Comparison of ENCODE assay signal across 18 cellular contexts in genomic region chr13:47135800-47136658, GRCh38.
"Had no signal": no experiment of that assay in that cellular context is flagged by ENCODE, and none has a peak within 500 bp of the region (broad histone marks: within the 10 kb centered on the region; RNA-seq: fewer than 3 reads in every experiment).

No MANE protein-coding gene starts in this region.

- ATAC-seq: activated CD4-positive, CD25-positive, alpha-beta regulatory T cell treated with anti-CD3 and anti-CD28 coated beads, Interleukin-2, amount 50 U/mL, for 24 hours; activated naive CD8-positive, alpha-beta T cell treated with anti-CD3 and anti-CD28 coated beads, Interleukin-2, amount 50 U/mL, for 24 hours; activated T-cell treated with anti-CD3 and anti-CD28 coated beads, Interleukin-2, amount 50 U/mL, for 4 hours; effector memory CD8-positive, alpha-beta T cell; left lung; stimulated activated memory B cell treated with anti-CD40 and anti-IgM and Interleukin-4, amounts not matched to agents 10 μg/mL and 1 μg/mL and 100 μg/mL, for 72 hours had no signal

- H3K36me3 ChIP-seq: left lung, neural progenitor cell, sigmoid colon, upper lobe of left lung had no signal

- H3K27ac ChIP-seq: left lung, neural progenitor cell, sigmoid colon, testis, upper lobe of left lung had no signal

- H3K4me3 ChIP-seq: left lung, neural progenitor cell, sigmoid colon, testis, upper lobe of left lung had no signal

- H3K27me3 ChIP-seq: left lung, neural progenitor cell, sigmoid colon, testis, upper lobe of left lung had no signal

- H3K9me3 ChIP-seq: left lung, sigmoid colon, testis, upper lobe of left lung had no signal

- DNase-seq: activated CD4-positive, alpha-beta T cell treated with anti-CD3 and anti-CD28 coated beads, Interleukin-2, amount 50 U/mL, for 1 hour; activated CD8-positive, alpha-beta memory T cell treated with anti-CD3 and anti-CD28 coated beads, Interleukin-2, amount 50 U/mL, for 4 hours; activated naive CD4-positive, alpha-beta T cell treated with anti-CD3 and anti-CD28 coated beads for 36 hours; activated naive CD8-positive, alpha-beta T cell treated with anti-CD3 and anti-CD28 coated beads, Interleukin-2, amount 50 U/mL, for 24 hours; activated T-cell treated with anti-CD3 and anti-CD28 coated beads, Interleukin-2, amount 50 U/mL, for 4 hours; anterior cingulate cortex; dermis blood vessel endothelial cell; effector memory CD8-positive, alpha-beta T cell; foreskin fibroblast; hippocampal formation; left lung; sigmoid colon; stimulated activated CD4-positive, alpha-beta T cell treated with anti-CD3 and anti-CD28 coated beads, Interleukin-4, amount 100 ng/mL, for 24 hours; testis; upper lobe of left lung had no signal

- H3K4me1 ChIP-seq: left lung, sigmoid colon, testis, upper lobe of left lung had no signal
